In genomic region chr6:150633466-150633795, GRCh38 we compare ENCODE assay signal across 1 cellular context.
TF ChIP-seq lines count a peak whose summit lies in the region.

No MANE protein-coding gene starts in this region.

TF ChIP-seq in GM12878, 131 proteins besides CTCF, POLR2A, EP300 and RAD21 (continued from another document):
- TF ChIP-seq HCFC1 (IDR thresholded peaks at IDR 0.05; ENCODE audit: low read length) = no peak
- no peak for TF ChIP-seq E4F1 (IDR thresholded peaks at IDR 0.05; ENCODE audit: borderline replicate concordance, partially characterized antibody)
- TF ChIP-seq LARP7 (IDR thresholded peaks at IDR 0.05) = no peak
- no peak for TF ChIP-seq ZNF592 (IDR thresholded peaks at IDR 0.05)
- TF ChIP-seq KLF5 (IDR thresholded peaks at IDR 0.05; ENCODE audit: partially characterized antibody) = no peak
- TF ChIP-seq SMC3 (IDR thresholded peaks at IDR 0.05; ENCODE audit: borderline replicate concordance, low read length) = no peak
